8 cellular contexts compared by ENCODE assay signal in genomic region chr2:65231892-65232477, GRCh38. TPM values are rescaled to one million over a fixed set of nuclear protein-coding genes. Genes with fewer than 3 reads are reported as not detected.
DNase-seq lines count a peak whose midpoint lies in the region; ATAC-seq lines count a peak whose summit lies in the region.

No MANE protein-coding gene starts in this region.

- ATAC-seq in activated CD8-positive, alpha-beta memory T cell treated with anti-CD3 and anti-CD28 coated beads, Interleukin-2, amount 10 ng/mL, durations not matched to agents 7 days and 5 days = no peak
- ATAC-seq in HG02642 (IDR thresholded peaks at IDR 0.05; ENCODE audit: poor library complexity, unreplicated experiment) = no peak

- H3K4me3 Mint-ChIP-seq in activated CD8-positive, alpha-beta memory T cell treated with anti-CD3 and anti-CD28 coated beads, Interleukin-2, amount 10 ng/mL, durations not matched to agents 7 days and 5 days = peak overlapping the region; percentile 62
- peak overlapping the region; percentile 42 for H3K4me3 Mint-ChIP-seq in T-helper 1 cell treated with Interleukin-12 subunit alpha and Interleukin-12 subunit beta and Interleukin-4 antibody, amounts not matched to agents 30 μg/mL and 1 μg/mL, for 36 hours

- H3K9me3 Mint-ChIP-seq in activated CD8-positive, alpha-beta memory T cell treated with anti-CD3 and anti-CD28 coated beads, Interleukin-2, amount 10 ng/mL, durations not matched to agents 7 days and 5 days (ENCODE audit: low read depth) = no peaks in the 10 kb centered on the region
- no peaks in the 10 kb centered on the region for H3K9me3 Mint-ChIP-seq in T-helper 1 cell treated with Interleukin-12 subunit alpha and Interleukin-12 subunit beta and Interleukin-4 antibody, amounts not matched to agents 30 μg/mL and 1 μg/mL, for 36 hours

- H3K4me1 Mint-ChIP-seq in activated CD8-positive, alpha-beta memory T cell treated with anti-CD3 and anti-CD28 coated beads, Interleukin-2, amount 10 ng/mL, durations not matched to agents 7 days and 5 days = peaks cover 49% of the 10 kb centered on the region
- H3K4me1 Mint-ChIP-seq in T-helper 1 cell treated with Interleukin-12 subunit alpha and Interleukin-12 subunit beta and Interleukin-4 antibody, amounts not matched to agents 30 μg/mL and 1 μg/mL, for 36 hours (ENCODE audit: low read depth) = peaks cover 31% of the 10 kb centered on the region

- no peaks in the 10 kb centered on the region for H3K27me3 Mint-ChIP-seq in activated CD8-positive, alpha-beta memory T cell treated with anti-CD3 and anti-CD28 coated beads, Interleukin-2, amount 10 ng/mL, durations not matched to agents 7 days and 5 days
- H3K27me3 Mint-ChIP-seq in T-helper 1 cell treated with Interleukin-12 subunit alpha and Interleukin-12 subunit beta and Interleukin-4 antibody, amounts not matched to agents 30 μg/mL and 1 μg/mL, for 36 hours (ENCODE audit: low read depth) = no peaks in the 10 kb centered on the region

- peak overlapping the region; percentile 95 for H3K27ac Mint-ChIP-seq in activated CD8-positive, alpha-beta memory T cell treated with anti-CD3 and anti-CD28 coated beads, Interleukin-2, amount 10 ng/mL, durations not matched to agents 7 days and 5 days
- peak overlapping the region; percentile 75 for H3K27ac Mint-ChIP-seq in T-helper 1 cell treated with Interleukin-12 subunit alpha and Interleukin-12 subunit beta and Interleukin-4 antibody, amounts not matched to agents 30 μg/mL and 1 μg/mL, for 36 hours

- CTCF ChIA-PET in activated CD8-positive, alpha-beta memory T cell treated with anti-CD3 and anti-CD28 coated beads, Interleukin-2, amount 10 ng/mL, durations not matched to agents 7 days and 5 days (lab: Charles Lee) = interaction anchor here (1.5 kb wide), 1 partner anchor 71 kb away, joined by 3 read pairs; no protein-coding TSS in a partner anchor

- peak; percentile 66 for DNase-seq in activated CD8-positive, alpha-beta memory T cell treated with anti-CD3 and anti-CD28 coated beads, Interleukin-2, amount 10 ng/mL, durations not matched to agents 7 days and 5 days
- no peak for DNase-seq in activated CD8-positive, alpha-beta memory T cell treated with anti-CD3 and anti-CD28 coated beads, Interleukin-2, amount 50 U/mL, for 48 hours
- DNase-seq in fibroblast of gingiva (ENCODE audit: low read depth) (peak; percentile 74), stromal cell of bone marrow (ENCODE audit: low read depth) (peak; percentile 51), NCI-H128 (lab: John Stamatoyannopoulos, UW; ENCODE audit: unreplicated experiment) (no peak), Ammon's horn (ENCODE audit: low spot score) (no peak)

- peaks cover 43% of the 10 kb centered on the region for H3K36me3 Mint-ChIP-seq in activated CD8-positive, alpha-beta memory T cell treated with anti-CD3 and anti-CD28 coated beads, Interleukin-2, amount 10 ng/mL, durations not matched to agents 7 days and 5 days
- H3K36me3 Mint-ChIP-seq in T-helper 1 cell treated with Interleukin-12 subunit alpha and Interleukin-12 subunit beta and Interleukin-4 antibody, amounts not matched to agents 30 μg/mL and 1 μg/mL, for 36 hours (ENCODE audit: low read depth) = peaks cover 15% of the 10 kb centered on the region

RNA-seq across cellular contexts. Expression of gene ACTR2, which starts 4.4 kb away (rescaled TPM):
- 100 to 1,000 TPM; 367 to 502 TPM for total RNA-seq in activated CD8-positive, alpha-beta memory T cell treated with anti-CD3 and anti-CD28 coated beads, Interleukin-2, amount 10 ng/mL, durations not matched to agents 7 days and 5 days

Comparison
In these comparisons a context has a peak if more than half of its experiments do, and no peak if none do; other contexts are left out.
1. DNase-seq: peak in activated CD8-positive, alpha-beta memory T cell treated with anti-CD3 and anti-CD28 coated beads, Interleukin-2, amount 10 ng/mL, durations not matched to agents 7 days and 5 days (single experiment), fibroblast of gingiva (single experiment) and stromal cell of bone marrow (single experiment); none in activated CD8-positive, alpha-beta memory T cell treated with anti-CD3 and anti-CD28 coated beads, Interleukin-2, amount 50 U/mL, for 48 hours (single experiment), NCI-H128 (single experiment) and Ammon's horn (single experiment).